23 cellular contexts compared by ENCODE assay signal in the genomic region with DNA sequence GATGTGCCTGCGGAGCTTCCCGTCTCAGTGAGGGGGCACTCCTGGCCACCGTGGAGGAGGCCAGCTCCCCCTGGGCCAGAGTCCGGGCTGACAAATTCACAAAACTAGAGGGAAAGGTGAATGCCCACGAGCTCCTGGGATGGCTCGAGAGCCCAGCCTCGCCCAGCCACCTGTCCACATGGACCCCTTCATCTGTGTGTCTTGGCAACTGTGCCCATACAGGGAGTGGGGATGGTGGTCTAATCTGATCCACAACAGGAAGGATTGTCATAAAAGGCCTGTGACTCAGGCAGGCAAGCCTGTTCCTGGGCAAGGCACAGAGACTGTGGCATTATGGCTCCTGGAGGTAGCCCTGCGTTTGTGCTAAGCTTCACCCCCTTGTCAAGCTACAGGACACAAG. TPM values are rescaled to one million over a fixed set of nuclear protein-coding genes. Genes with fewer than 3 reads are reported as not detected.
DNase-seq lines count a peak whose midpoint lies in the region; ATAC-seq lines count a peak whose summit lies in the region.
"Had no signal": no experiment of that assay in that cellular context is flagged by ENCODE, and none has a peak within 500 bp of the region (broad histone marks: within the 10 kb centered on the region; RNA-seq: fewer than 3 reads in every experiment).

No MANE protein-coding gene starts in this region.

- H3K4me2 ChIP-seq in mesenchymal stem cell (ENCODE audit: low read length, poor library complexity, severe bottlenecking): no peak overlapping the region

- H4K8ac ChIP-seq in mesenchymal stem cell (ENCODE audit: low read length): no peak overlapping the region

- H3K4ac ChIP-seq in mesenchymal stem cell (ENCODE audit: low read depth in 1 of 2, low read length in 2 of 2): no peak overlapping the region

- no peak overlapping the region for H3K23ac ChIP-seq in mesenchymal stem cell (ENCODE audit: low read length in 2 of 2)

- peak overlapping the region in 1 of 2 experiments; percentile 17 for H2BK12ac ChIP-seq in mesenchymal stem cell (ENCODE audit: low read length in 2 of 2)

- H3K14ac ChIP-seq in mesenchymal stem cell (ENCODE audit: low read length in 2 of 2): no peak overlapping the region

- H3K9ac ChIP-seq in mesenchymal stem cell (ENCODE audit: low read length): peak overlapping the region; percentile 83

- no peak overlapping the region for H2BK5ac ChIP-seq in mesenchymal stem cell (ENCODE audit: low read depth, low read length, poor library complexity, severe bottlenecking)

- H3K9me3 ChIP-seq in mesenchymal stem cell (ENCODE audit: control insufficient read depth, low read length): no peaks in the 10 kb centered on the region
- H3K9me3 ChIP-seq: Peyer's patch had no signal

- H3K4me1 ChIP-seq in mesenchymal stem cell (ENCODE audit: control insufficient read depth, insufficient read depth, low read depth, low read length): peaks cover 17% of the 10 kb centered on the region

- H3K36me3 Mint-ChIP-seq in stimulated activated effector memory CD8-positive, alpha-beta T cell treated with anti-CD3 and anti-CD28 coated beads, Interleukin-12 subunit alpha, Interleukin-12 subunit beta, amount 100 ng/mL, for 72 hours: peaks cover 87% of the 10 kb centered on the region

- H4K91ac ChIP-seq in mesenchymal stem cell (ENCODE audit: low read length): peak overlapping the region; percentile 28

- no peak overlapping the region for H3K27ac ChIP-seq in mesenchymal stem cell (ENCODE audit: low read length, poor library complexity, severe bottlenecking)

- H2BK15ac ChIP-seq in mesenchymal stem cell (ENCODE audit: low read depth, poor library complexity, severe bottlenecking): no peak overlapping the region

- H3K4me3 Mint-ChIP-seq in stimulated activated effector memory CD8-positive, alpha-beta T cell treated with anti-CD3 and anti-CD28 coated beads, Interleukin-12 subunit alpha, Interleukin-12 subunit beta, amount 100 ng/mL, for 72 hours: no peak overlapping the region
- H3K4me3 Mint-ChIP-seq: activated CD4-positive, alpha-beta memory T cell treated with anti-CD3 and anti-CD28 coated beads for 36 hours; activated naive CD4-positive, alpha-beta T cell treated with anti-CD3 and anti-CD28 coated beads, Interleukin-2, amount 50 U/mL, for 24 hours; B cell; endodermal cell; H9 had no signal

- H2AFZ ChIP-seq in mesenchymal stem cell (ENCODE audit: low read depth, low read length): no peak overlapping the region

- no peak overlapping the region for H2AK5ac ChIP-seq in mesenchymal stem cell (ENCODE audit: low read length, severe bottlenecking)

- H3K27ac Mint-ChIP-seq in stimulated activated effector memory CD8-positive, alpha-beta T cell treated with anti-CD3 and anti-CD28 coated beads, Interleukin-12 subunit alpha, Interleukin-12 subunit beta, amount 100 ng/mL, for 72 hours: peak overlapping the region; percentile 85
- H3K27ac Mint-ChIP-seq: activated CD4-positive, alpha-beta memory T cell treated with anti-CD3 and anti-CD28 coated beads for 36 hours; activated naive CD4-positive, alpha-beta T cell treated with anti-CD3 and anti-CD28 coated beads, Interleukin-2, amount 50 U/mL, for 24 hours; B cell had no signal

- peak; percentile 27 for DNase-seq in EH (ENCODE audit: low read depth)
- peak; percentile 63 for DNase-seq in dermis blood vessel endothelial cell
- no peak for DNase-seq in mesenchymal stem cell
- no peak for DNase-seq in stimulated activated effector memory CD8-positive, alpha-beta T cell treated with anti-CD3 and anti-CD28 coated beads, Interleukin-12 subunit alpha, Interleukin-12 subunit beta, amount 100 ng/mL, for 72 hours (ENCODE audit: low spot score in 2 of 2)
- DNase-seq in mucosa of gallbladder (ENCODE audit: low spot score): no peak
- DNase-seq in hepatic stellate cell (ENCODE audit: low spot score): no peak
- DNase-seq: activated CD4-positive, alpha-beta memory T cell treated with anti-CD3 and anti-CD28 coated beads for 36 hours; activated CD8-positive, alpha-beta memory T cell treated with anti-CD3 and anti-CD28 coated beads, Interleukin-2, amount 50 U/mL, for 48 hours; amygdala; DND-41; endodermal cell; H9; NCI-H1105 treated with DMSO at 0.1 percent for 48 hours; NCI-H1930; NCI-H226; NCI-H748 treated with DMSO at 0.1 percent for 48 hours; Peyer's patch; SIG-M5; stimulated activated naive CD8-positive, alpha-beta T cell treated with anti-CD3 and anti-CD28 coated beads, Interleukin-15, Interleukin-2, amounts not matched to agents 100 U/mL and 50 U/mL, for 24 hours had no signal

- H3K18ac ChIP-seq in mesenchymal stem cell (ENCODE audit: low read depth in 1 of 2, low read length in 2 of 2): peak overlapping the region in 1 of 2 experiments; percentile 4

- H2BK120ac ChIP-seq in mesenchymal stem cell (ENCODE audit: low read depth, low read length): no peak overlapping the region

- peaks cover 57% of the 10 kb centered on the region for H3K79me1 ChIP-seq in mesenchymal stem cell (replicated peaks; ENCODE audit: low read length, poor library complexity, severe bottlenecking)

- 84% methylated on average over 8 of the region's 8 CpGs for WGBS in mesenchymal stem cell

- peaks cover 59 to 73% of the 10 kb centered on the region in 2 experiments for H3K36me3 ChIP-seq in mesenchymal stem cell (ENCODE audit: control insufficient read depth in 1 of 2, insufficient read depth in 2 of 2, low read depth in 1 of 2, low read length in 2 of 2)

- no peak for ATAC-seq in stimulated activated effector memory CD8-positive, alpha-beta T cell treated with anti-CD3 and anti-CD28 coated beads, Interleukin-12 subunit alpha, Interleukin-12 subunit beta, amount 100 ng/mL, for 72 hours
- ATAC-seq in GM19324 (IDR thresholded peaks at IDR 0.05; ENCODE audit: low FRiP score, unreplicated experiment) (no peak), esophagus mucosa (no peak)
- ATAC-seq: stimulated activated naive CD8-positive, alpha-beta T cell treated with anti-CD3 and anti-CD28 coated beads, Interleukin-15, Interleukin-2, amounts not matched to agents 100 U/mL and 50 U/mL, for 24 hours had no signal

- H3K4me3 ChIP-seq in mesenchymal stem cell (ENCODE audit: insufficient read depth in 1 of 2, low read depth in 1 of 2, low read length in 2 of 2): no peak overlapping the region
- H3K4me3 ChIP-seq: Peyer's patch had no signal

- no peaks in the 10 kb centered on the region for H3K27me3 ChIP-seq in mesenchymal stem cell (ENCODE audit: control insufficient read depth in 1 of 2, insufficient read depth in 1 of 2, low read length in 2 of 2)
- H3K27me3 ChIP-seq: Peyer's patch had no signal

- H3K9me3 Mint-ChIP-seq in stimulated activated effector memory CD8-positive, alpha-beta T cell treated with anti-CD3 and anti-CD28 coated beads, Interleukin-12 subunit alpha, Interleukin-12 subunit beta, amount 100 ng/mL, for 72 hours: no peaks in the 10 kb centered on the region
- H3K9me3 Mint-ChIP-seq: activated CD4-positive, alpha-beta memory T cell treated with anti-CD3 and anti-CD28 coated beads for 36 hours; activated naive CD4-positive, alpha-beta T cell treated with anti-CD3 and anti-CD28 coated beads, Interleukin-2, amount 50 U/mL, for 24 hours; endodermal cell; H9 had no signal

- peaks cover 5% of the 10 kb centered on the region for H3K4me1 Mint-ChIP-seq in stimulated activated effector memory CD8-positive, alpha-beta T cell treated with anti-CD3 and anti-CD28 coated beads, Interleukin-12 subunit alpha, Interleukin-12 subunit beta, amount 100 ng/mL, for 72 hours
- H3K4me1 Mint-ChIP-seq: activated naive CD4-positive, alpha-beta T cell treated with anti-CD3 and anti-CD28 coated beads, Interleukin-2, amount 50 U/mL, for 24 hours; B cell; endodermal cell had no signal

RNA-seq across cellular contexts. Expression of a gene that starts 19.9 kb away (rescaled TPM):
- 2.6 and 3.7 TPM in 2 replicates for total RNA-seq in dermis blood vessel endothelial cell
- polyA plus RNA-seq in mesenchymal stem cell (2013, experiment 1 of 2): 2.4 TPM
- 2.3 TPM for polyA plus RNA-seq in mesenchymal stem cell (2013, experiment 2 of 2)
- 82.5 TPM for total RNA-seq in mucosa of gallbladder
- total RNA-seq in esophagus mucosa: 2.7 TPM

RNA-seq across cellular contexts. Expression of a gene that starts 29.3 kb away (rescaled TPM):
- total RNA-seq in dermis blood vessel endothelial cell: 6.0 and 8.5 TPM in 2 replicates
- 3.1 TPM for polyA plus RNA-seq in mesenchymal stem cell (2013, experiment 1 of 2)
- 2.4 TPM for polyA plus RNA-seq in mesenchymal stem cell (2013, experiment 2 of 2)
- 12.7 TPM for total RNA-seq in mucosa of gallbladder
- 4.1 TPM for total RNA-seq in esophagus mucosa

RNA-seq across cellular contexts. Expression of a gene that starts 30.4 kb away (rescaled TPM):
- total RNA-seq in dermis blood vessel endothelial cell: 283 and 366 TPM in 2 replicates
- 338 TPM for polyA plus RNA-seq in mesenchymal stem cell (2013, experiment 1 of 2)
- polyA plus RNA-seq in mesenchymal stem cell (2013, experiment 2 of 2): 347 TPM
- total RNA-seq in mucosa of gallbladder: 244 TPM
- total RNA-seq in esophagus mucosa: 217 TPM

RNA-seq across cellular contexts. Expression of a gene that starts 43.9 kb away (rescaled TPM):
- total RNA-seq in dermis blood vessel endothelial cell: 39.0 and 51.2 TPM in 2 replicates
- 80.2 TPM for polyA plus RNA-seq in mesenchymal stem cell (2013, experiment 1 of 2)
- 75.1 TPM for polyA plus RNA-seq in mesenchymal stem cell (2013, experiment 2 of 2)
- total RNA-seq in mucosa of gallbladder: 75.5 TPM
- 49.6 TPM for total RNA-seq in esophagus mucosa

Comparison
In these comparisons a context has a peak if more than half of its experiments do, and no peak if none do; other contexts are left out.
1. DNase-seq: peak in EH (single experiment) and dermis blood vessel endothelial cell (single experiment); none in mesenchymal stem cell (single experiment), stimulated activated effector memory CD8-positive, alpha-beta T cell treated with anti-CD3 and anti-CD28 coated beads, Interleukin-12 subunit alpha, Interleukin-12 subunit beta, amount 100 ng/mL, for 72 hours (0 of 2), mucosa of gallbladder (single experiment) and hepatic stellate cell (single experiment).
2. RNA of a gene that starts 19.9 kb away (total RNA-seq): 82.5 TPM in mucosa of gallbladder (single experiment); 2.6 to 3.7 TPM in dermis blood vessel endothelial cell and 2.7 TPM in esophagus mucosa (single experiment); every median in the first group is over 10 times any median in the second.